2 cellular contexts compared by ENCODE assay signal in genomic region chr14:67480011-67480410, GRCh38.
TF ChIP-seq lines count a peak whose summit lies in the region.

No MANE protein-coding gene starts in this region.

TF ChIP-seq in K562, 482 proteins besides CTCF, POLR2A, EP300 and RAD21:
- TF ChIP-seq CHD4 (IDR thresholded peaks at IDR 0.05; ENCODE audit: insufficient read depth, insufficient replicate concordance, low read depth, low read length, poor library complexity, severe bottlenecking) (no peak), NFIC (IDR thresholded peaks at IDR 0.05) (peak; percentile 96), E2F8 (IDR thresholded peaks at IDR 0.05; ENCODE audit: low read depth, partially characterized antibody) (no peak), BCL6 (CRISPR knock-in tag; IDR thresholded peaks at IDR 0.05) (no peak), NFIX (CRISPR knock-in tag; IDR thresholded peaks at IDR 0.05; ENCODE audit: low read depth) (peak; percentile 78)
TF ChIP-seq in K562: peak in this region for 2.

TF ChIP-seq in GM12891, 5 proteins besides CTCF, POLR2A, EP300 and RAD21:
- TF ChIP-seq PAX5 (IDR thresholded peaks at IDR 0.05; ENCODE audit: insufficient read depth, low read length, severe bottlenecking) (no peak), TAF1 (IDR thresholded peaks at IDR 0.05; ENCODE audit: low read depth, low read length) (no peak), POU2F2 (IDR thresholded peaks at IDR 0.05; ENCODE audit: low read depth, low read length) (no peak), POLR2AphosphoS5 (IDR thresholded peaks at IDR 0.05; ENCODE audit: low read depth, low read length) (no peak), SPI1 (IDR thresholded peaks at IDR 0.05; ENCODE audit: low read depth, low read length) (no peak)
